ENCODE assay signal across 3 cellular contexts in genomic region chr4:129131343-129131742, GRCh38.
"Had no signal": no experiment of that assay in that cellular context is flagged by ENCODE, and none has a peak within 500 bp of the region (broad histone marks: within the 10 kb centered on the region; RNA-seq: fewer than 3 reads in every experiment).

No MANE protein-coding gene starts in this region.

- H3K4me3 ChIP-seq: GM12878 had no signal

- DNase-seq: GDM1, GF-D8 had no signal

- ATAC-seq: GM12878 had no signal
